ENCODE assay signal across 24 cellular contexts in the genomic region with DNA sequence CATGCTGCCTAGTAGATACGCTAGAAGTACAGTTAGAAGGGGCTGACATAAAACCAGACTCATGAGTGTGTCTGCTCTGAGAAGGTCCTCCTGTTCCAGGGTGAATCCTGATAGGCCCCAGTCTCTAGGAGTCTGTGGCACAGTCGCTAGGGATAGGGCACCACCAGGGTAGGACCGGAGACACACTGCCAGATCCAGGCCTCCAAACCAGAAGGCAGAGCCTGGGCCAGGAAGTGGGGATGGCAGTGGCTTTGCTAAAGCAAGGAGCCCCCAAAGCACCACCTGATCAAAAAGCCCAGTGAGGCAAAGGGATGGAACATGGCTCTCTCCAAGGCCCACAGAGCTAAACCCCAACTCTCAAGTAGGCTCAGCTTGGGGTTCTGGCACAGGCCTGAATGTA.
"Had no signal": no experiment of that assay in that cellular context is flagged by ENCODE, and none has a peak within 500 bp of the region (broad histone marks: within the 10 kb centered on the region; RNA-seq: fewer than 3 reads in every experiment).

No MANE protein-coding gene starts in this region.

- H3K27ac ChIP-seq: gastrocnemius medialis, hepatocyte, left lung, psoas muscle, sigmoid colon, transverse colon, upper lobe of right lung, uterus had no signal

- H3K9me3 Mint-ChIP-seq: central memory CD8-positive, alpha-beta T cell; mesothelial cell of epicardium; naive thymus-derived CD4-positive, alpha-beta T cell; stimulated activated memory B cell treated with anti-CD40 and anti-IgM and Interleukin-4, amounts not matched to agents 10 μg/mL and 1 μg/mL and 100 μg/mL, for 72 hours had no signal

- ATAC-seq: gastrocnemius medialis; left cardiac atrium; left lung; mucosa of descending colon; naive thymus-derived CD4-positive, alpha-beta T cell; psoas muscle; right cardiac atrium; stimulated activated memory B cell treated with anti-CD40 and anti-IgM and Interleukin-4, amounts not matched to agents 10 μg/mL and 1 μg/mL and 100 μg/mL, for 72 hours; stimulated activated naive CD8-positive, alpha-beta T cell treated with anti-CD3 and anti-CD28 coated beads, Interleukin-15, Interleukin-2, amounts not matched to agents 100 U/mL and 50 U/mL, for 24 hours; upper lobe of right lung had no signal

- H3K27ac Mint-ChIP-seq: mesothelial cell of epicardium; naive thymus-derived CD4-positive, alpha-beta T cell; stimulated activated memory B cell treated with anti-CD40 and anti-IgM and Interleukin-4, amounts not matched to agents 10 μg/mL and 1 μg/mL and 100 μg/mL, for 72 hours had no signal

- H3K36me3 Mint-ChIP-seq: mesothelial cell of epicardium; naive thymus-derived CD4-positive, alpha-beta T cell had no signal

- DNase-seq: cortex of kidney; effector CD4-positive, alpha-beta T cell; foreskin fibroblast; gastrocnemius medialis; head of caudate nucleus; kidney; left cardiac atrium; left lung; mesenchymal stem cell; mucosa of descending colon; naive thymus-derived CD4-positive, alpha-beta T cell; psoas muscle; right cardiac atrium; sigmoid colon; stimulated activated CD4-positive, alpha-beta T cell treated with anti-CD3 and anti-CD28 coated beads, Interleukin-2, amount 100 ng/mL, for 24 hours; stimulated activated CD4-positive, alpha-beta T cell treated with anti-CD3 and anti-CD28 coated beads, Interleukin-4, amount 100 ng/mL, for 24 hours; stimulated activated naive CD8-positive, alpha-beta T cell treated with anti-CD3 and anti-CD28 coated beads, Interleukin-15, Interleukin-2, amounts not matched to agents 100 U/mL and 50 U/mL, for 24 hours; transverse colon; upper lobe of right lung; uterus had no signal

- H3K4me3 ChIP-seq: gastrocnemius medialis, hepatocyte, left lung, mucosa of descending colon, psoas muscle, sigmoid colon, transverse colon, upper lobe of right lung, uterus had no signal

- H3K27me3 ChIP-seq: gastrocnemius medialis, hepatocyte, sigmoid colon, transverse colon, upper lobe of right lung, uterus had no signal

- H3K4me1 Mint-ChIP-seq: central memory CD8-positive, alpha-beta T cell; mesothelial cell of epicardium had no signal

- H3K4me3 Mint-ChIP-seq: central memory CD8-positive, alpha-beta T cell; mesothelial cell of epicardium; naive thymus-derived CD4-positive, alpha-beta T cell; stimulated activated memory B cell treated with anti-CD40 and anti-IgM and Interleukin-4, amounts not matched to agents 10 μg/mL and 1 μg/mL and 100 μg/mL, for 72 hours had no signal

- H3K27me3 Mint-ChIP-seq: central memory CD8-positive, alpha-beta T cell; stimulated activated memory B cell treated with anti-CD40 and anti-IgM and Interleukin-4, amounts not matched to agents 10 μg/mL and 1 μg/mL and 100 μg/mL, for 72 hours had no signal
